34 cellular contexts compared by ENCODE assay signal in the genomic region with DNA sequence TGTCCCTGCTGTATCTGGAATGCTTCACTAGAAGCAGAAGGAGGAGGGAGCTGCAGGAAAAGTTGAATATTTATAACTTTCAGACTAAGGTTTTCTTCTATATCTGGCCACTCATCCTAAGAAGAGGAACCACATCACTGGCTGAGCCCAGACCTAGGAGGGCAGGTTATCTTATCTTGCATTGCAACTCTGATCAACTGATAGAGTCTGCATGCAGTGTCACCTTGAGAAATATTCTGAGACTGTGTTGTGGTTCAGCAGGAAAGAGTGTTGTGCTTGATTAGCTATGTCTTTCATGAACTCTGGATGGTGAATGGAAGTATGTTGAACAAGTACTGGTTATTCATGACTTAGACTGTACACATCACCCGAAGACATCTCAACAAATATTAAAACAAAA.
"Had no signal": no experiment of that assay in that cellular context is flagged by ENCODE, and none has a peak within 500 bp of the region (broad histone marks: within the 10 kb centered on the region; RNA-seq: fewer than 3 reads in every experiment).

No MANE protein-coding gene starts in this region.

- ATAC-seq: activated CD4-positive, alpha-beta T cell treated with anti-CD3 and anti-CD28 coated beads for 36 hours; activated CD4-positive, CD25-positive, alpha-beta regulatory T cell treated with anti-CD3 and anti-CD28 coated beads, Interleukin-2, amount 50 U/mL, for 24 hours; activated CD8-positive, alpha-beta memory T cell treated with anti-CD3 and anti-CD28 coated beads, Interleukin-2, amount 10 ng/mL, durations not matched to agents 7 days and 5 days; activated CD8-positive, alpha-beta T cell treated with anti-CD3 and anti-CD28 coated beads, Interleukin-2, amount 10 ng/mL, durations not matched to agents 7 days and 5 days; body of pancreas had no signal

- H3K4me3 ChIP-seq: adrenal gland, body of pancreas, breast epithelium had no signal

- H3K27me3 Mint-ChIP-seq: activated B cell treated with CpG ODN at 0.5 μM for 24 hours; activated CD4-positive, alpha-beta memory T cell treated with anti-CD3 and anti-CD28 coated beads, Interleukin-2, amount 10 ng/mL, durations not matched to agents 7 days and 5 days; activated CD4-positive, alpha-beta T cell treated with anti-CD3 and anti-CD28 coated beads for 36 hours; activated CD4-positive, alpha-beta T cell treated with anti-CD3 and anti-CD28 coated beads, Interleukin-2, amount 10 ng/mL, durations not matched to agents 7 days and 5 days; activated CD8-positive, alpha-beta memory T cell treated with anti-CD3 and anti-CD28 coated beads, Interleukin-2, amount 10 ng/mL, durations not matched to agents 7 days and 5 days; activated naive CD4-positive, alpha-beta T cell treated with anti-CD3 and anti-CD28 coated beads, Interleukin-2, amount 10 ng/mL, durations not matched to agents 7 days and 5 days; activated naive CD4-positive, alpha-beta T cell treated with anti-CD3 and anti-CD28 coated beads, Interleukin-2, amount 50 U/mL, for 24 hours; activated naive CD8-positive, alpha-beta T cell treated with anti-CD3 and anti-CD28 coated beads for 36 hours; activated T-cell treated with anti-CD3 and anti-CD28 coated beads, Interleukin-2, amount 50 U/mL, for 24 hours had no signal

- H3K9me3 ChIP-seq: adrenal gland, body of pancreas, breast epithelium had no signal

- H3K4me1 ChIP-seq: adrenal gland, body of pancreas, breast epithelium had no signal

- H3K36me3 Mint-ChIP-seq: activated CD8-positive, alpha-beta memory T cell treated with anti-CD3 and anti-CD28 coated beads, Interleukin-2, amount 10 ng/mL, durations not matched to agents 7 days and 5 days; activated naive CD4-positive, alpha-beta T cell treated with anti-CD3 and anti-CD28 coated beads, Interleukin-2, amount 10 ng/mL, durations not matched to agents 7 days and 5 days; activated naive CD4-positive, alpha-beta T cell treated with anti-CD3 and anti-CD28 coated beads, Interleukin-2, amount 50 U/mL, for 24 hours; activated naive CD8-positive, alpha-beta T cell treated with anti-CD3 and anti-CD28 coated beads for 36 hours had no signal

- H3K4me3 Mint-ChIP-seq: activated B cell treated with CpG ODN at 0.5 μM for 24 hours; activated CD4-positive, alpha-beta memory T cell treated with anti-CD3 and anti-CD28 coated beads, Interleukin-2, amount 10 ng/mL, durations not matched to agents 7 days and 5 days; activated CD4-positive, alpha-beta T cell treated with anti-CD3 and anti-CD28 coated beads for 36 hours; activated CD4-positive, alpha-beta T cell treated with anti-CD3 and anti-CD28 coated beads, Interleukin-2, amount 10 ng/mL, durations not matched to agents 7 days and 5 days; activated CD8-positive, alpha-beta memory T cell treated with anti-CD3 and anti-CD28 coated beads, Interleukin-2, amount 10 ng/mL, durations not matched to agents 7 days and 5 days; activated CD8-positive, alpha-beta T cell treated with anti-CD3 and anti-CD28 coated beads, Interleukin-2, amount 10 ng/mL, durations not matched to agents 7 days and 5 days; activated naive CD4-positive, alpha-beta T cell treated with anti-CD3 and anti-CD28 coated beads, Interleukin-2, amount 10 ng/mL, durations not matched to agents 7 days and 5 days; activated naive CD4-positive, alpha-beta T cell treated with anti-CD3 and anti-CD28 coated beads, Interleukin-2, amount 50 U/mL, for 24 hours; activated naive CD8-positive, alpha-beta T cell treated with anti-CD3 and anti-CD28 coated beads for 36 hours; activated T-cell treated with anti-CD3 and anti-CD28 coated beads, Interleukin-2, amount 50 U/mL, for 24 hours; T-helper 1 cell treated with Interleukin-12 subunit alpha and Interleukin-12 subunit beta and Interleukin-4 antibody, amounts not matched to agents 30 μg/mL and 1 μg/mL, for 36 hours; T-helper 2 cell treated with Interferon-gamma antibody and Interleukin-4, amounts not matched to agents 5 μg/mL and 100 μg/mL, for 36 hours had no signal

- H3K4me1 Mint-ChIP-seq: activated B cell treated with CpG ODN at 0.5 μM for 24 hours; activated CD4-positive, alpha-beta memory T cell treated with anti-CD3 and anti-CD28 coated beads, Interleukin-2, amount 10 ng/mL, durations not matched to agents 7 days and 5 days; activated CD4-positive, alpha-beta T cell treated with anti-CD3 and anti-CD28 coated beads for 36 hours; activated CD4-positive, alpha-beta T cell treated with anti-CD3 and anti-CD28 coated beads, Interleukin-2, amount 10 ng/mL, durations not matched to agents 7 days and 5 days; activated CD8-positive, alpha-beta memory T cell treated with anti-CD3 and anti-CD28 coated beads, Interleukin-2, amount 10 ng/mL, durations not matched to agents 7 days and 5 days; activated naive CD4-positive, alpha-beta T cell treated with anti-CD3 and anti-CD28 coated beads, Interleukin-2, amount 10 ng/mL, durations not matched to agents 7 days and 5 days; activated naive CD4-positive, alpha-beta T cell treated with anti-CD3 and anti-CD28 coated beads, Interleukin-2, amount 50 U/mL, for 24 hours; activated naive CD8-positive, alpha-beta T cell treated with anti-CD3 and anti-CD28 coated beads for 36 hours had no signal

- H3K27me3 ChIP-seq: body of pancreas, brain microvascular endothelial cell, breast epithelium had no signal

- H3K27ac ChIP-seq: adrenal gland, body of pancreas, brain microvascular endothelial cell, breast epithelium, VCaP had no signal

- H3K27ac Mint-ChIP-seq: activated B cell treated with CpG ODN at 0.5 μM for 24 hours; activated CD4-positive, alpha-beta memory T cell treated with anti-CD3 and anti-CD28 coated beads, Interleukin-2, amount 10 ng/mL, durations not matched to agents 7 days and 5 days; activated CD4-positive, alpha-beta T cell treated with anti-CD3 and anti-CD28 coated beads for 36 hours; activated CD4-positive, alpha-beta T cell treated with anti-CD3 and anti-CD28 coated beads, Interleukin-2, amount 10 ng/mL, durations not matched to agents 7 days and 5 days; activated CD8-positive, alpha-beta memory T cell treated with anti-CD3 and anti-CD28 coated beads, Interleukin-2, amount 10 ng/mL, durations not matched to agents 7 days and 5 days; activated CD8-positive, alpha-beta T cell treated with anti-CD3 and anti-CD28 coated beads, Interleukin-2, amount 10 ng/mL, durations not matched to agents 7 days and 5 days; activated naive CD4-positive, alpha-beta T cell treated with anti-CD3 and anti-CD28 coated beads, Interleukin-2, amount 10 ng/mL, durations not matched to agents 7 days and 5 days; activated naive CD4-positive, alpha-beta T cell treated with anti-CD3 and anti-CD28 coated beads, Interleukin-2, amount 50 U/mL, for 24 hours; activated naive CD8-positive, alpha-beta T cell treated with anti-CD3 and anti-CD28 coated beads for 36 hours; activated T-cell treated with anti-CD3 and anti-CD28 coated beads, Interleukin-2, amount 50 U/mL, for 24 hours; activated T-helper 2 cell treated with anti-CD3 and anti-CD28 coated beads, Interferon-gamma antibody, Interleukin-2, Interleukin-4, amounts not matched to agents 10 μg/mL and 5 μg/mL and 100 μg/mL, durations not matched to agents 14 hours and 24 hours and 36 hours; T-helper 1 cell treated with Interleukin-12 subunit alpha and Interleukin-12 subunit beta and Interleukin-4 antibody, amounts not matched to agents 30 μg/mL and 1 μg/mL, for 36 hours; T-helper 2 cell treated with Interferon-gamma antibody and Interleukin-4, amounts not matched to agents 5 μg/mL and 100 μg/mL, for 36 hours had no signal

- DNase-seq: activated B cell treated with CpG ODN at 0.5 μM for 24 hours; activated CD4-positive, alpha-beta memory T cell treated with anti-CD3 and anti-CD28 coated beads, Interleukin-2, amount 10 ng/mL, durations not matched to agents 7 days and 5 days; activated CD4-positive, alpha-beta T cell treated with anti-CD3 and anti-CD28 coated beads for 1 hour; activated CD4-positive, alpha-beta T cell treated with anti-CD3 and anti-CD28 coated beads for 36 hours; activated CD4-positive, alpha-beta T cell treated with anti-CD3 and anti-CD28 coated beads for 48 hours; activated CD4-positive, alpha-beta T cell treated with anti-CD3 and anti-CD28 coated beads, Interleukin-2, amount 10 ng/mL, durations not matched to agents 7 days and 5 days; activated CD4-positive, alpha-beta T cell treated with anti-CD3 and anti-CD28 coated beads, Interleukin-2, amount 50 U/mL, for 48 hours; activated CD8-positive, alpha-beta memory T cell treated with anti-CD3 and anti-CD28 coated beads for 24 hours; activated CD8-positive, alpha-beta memory T cell treated with anti-CD3 and anti-CD28 coated beads, Interleukin-2, amount 10 ng/mL, durations not matched to agents 7 days and 5 days; activated CD8-positive, alpha-beta memory T cell treated with anti-CD3 and anti-CD28 coated beads, Interleukin-2, amount 50 U/mL, for 48 hours; activated CD8-positive, alpha-beta T cell treated with anti-CD3 and anti-CD28 coated beads, Interleukin-2, amount 10 ng/mL, durations not matched to agents 7 days and 5 days; activated effector memory CD4-positive, alpha-beta T cell treated with Interleukin-2 at 50 U/mL for 16 hours; activated gamma-delta T cell; activated naive CD4-positive, alpha-beta T cell treated with anti-CD3 and anti-CD28 coated beads, Interleukin-2, amount 10 ng/mL, durations not matched to agents 7 days and 5 days; activated naive CD4-positive, alpha-beta T cell treated with Interleukin-2 at 50 U/mL for 16 hours; activated naive CD8-positive, alpha-beta T cell treated with anti-CD3 and anti-CD28 coated beads for 36 hours; activated T-cell treated with anti-CD3 and anti-CD28 coated beads, Interleukin-2, amount 50 U/mL, for 24 hours; activated T-cell treated with anti-CD3 and anti-CD28 coated beads, Interleukin-2, amount 50 U/mL, for 48 hours; adrenal gland; amniotic stem cell; aorta; body of pancreas; brain microvascular endothelial cell; central memory CD4-positive, alpha-beta T cell; T-helper 1 cell; T-helper 2 cell; T-helper 9 cell had no signal

- H3K36me3 ChIP-seq: adrenal gland, brain microvascular endothelial cell, breast epithelium had no signal

- H3K9me3 Mint-ChIP-seq: activated B cell treated with CpG ODN at 0.5 μM for 24 hours; activated naive CD4-positive, alpha-beta T cell treated with anti-CD3 and anti-CD28 coated beads, Interleukin-2, amount 10 ng/mL, durations not matched to agents 7 days and 5 days; activated naive CD4-positive, alpha-beta T cell treated with anti-CD3 and anti-CD28 coated beads, Interleukin-2, amount 50 U/mL, for 24 hours had no signal
